Comparison of ENCODE assay signal across 7 cellular contexts in genomic region chr1:3852091-3852490, GRCh38.
"Had no signal": no experiment of that assay in that cellular context is flagged by ENCODE, and none has a peak within 500 bp of the region (broad histone marks: within the 10 kb centered on the region; RNA-seq: fewer than 3 reads in every experiment).

No MANE protein-coding gene starts in this region.

- H3K4me3 ChIP-seq: GM23248 had no signal

- DNase-seq: GM23248, GOT3, H9, HCEC 1CT, KBM-7 had no signal

- H3K27ac ChIP-seq: GM23248, HL-60 had no signal

- H3K9ac ChIP-seq: GM23248 had no signal

- FAIRE-seq: HepG2 had no signal

- H2AFZ ChIP-seq: GM23248 had no signal
